ENCODE assay signal across 17 cellular contexts in genomic region chr7:96331233-96331632, GRCh38. TPM values are rescaled to one million over a fixed set of nuclear protein-coding genes. Genes with fewer than 3 reads are reported as not detected.
DNase-seq lines count a peak whose midpoint lies in the region; ATAC-seq, FAIRE-seq and TF ChIP-seq lines count a peak whose summit lies in the region.
"Had no signal": no experiment of that assay in that cellular context is flagged by ENCODE, and none has a peak within 500 bp of the region (broad histone marks: within the 10 kb centered on the region; RNA-seq: fewer than 3 reads in every experiment).

No MANE protein-coding gene starts in this region.

- H3K4me1 Mint-ChIP-seq in activated CD8-positive, alpha-beta T cell treated with anti-CD3 and anti-CD28 coated beads for 36 hours (ENCODE audit: low read depth): no peaks in the 10 kb centered on the region
- peaks cover 4% of the 10 kb centered on the region for H3K4me1 Mint-ChIP-seq in activated naive CD4-positive, alpha-beta T cell treated with anti-CD3 and anti-CD28 coated beads for 36 hours (ENCODE audit: low read depth)
- H3K4me1 Mint-ChIP-seq: GM23338 had no signal

- H3K9me3 ChIP-seq in K562 (replicated peaks; ENCODE audit: control insufficient read depth, insufficient read depth, low read depth, low read length) (no peaks in the 10 kb centered on the region), left lung (no peaks in the 10 kb centered on the region)
- H3K9me3 ChIP-seq: BLaER1 had no signal

- H4K20me1 ChIP-seq in K562 (replicated peaks; ENCODE audit: control insufficient read depth, insufficient read depth, low read length): no peaks in the 10 kb centered on the region
- H4K20me1 ChIP-seq: BLaER1 had no signal

- H3K27ac ChIP-seq in K562 (ENCODE audit: extremely low read depth, low read depth, low read length) (no peak overlapping the region), left lung (no peak overlapping the region)
- H3K27ac ChIP-seq: BLaER1, HL-60 had no signal

- TF ChIP-seq POLR2A in K562 (conservative IDR thresholded peaks at IDR 0.05): no peak

- H2AFZ ChIP-seq in K562 (ENCODE audit: low read depth, low read length): no peak overlapping the region
- H2AFZ ChIP-seq: GM23338 had no signal

- H3K27ac Mint-ChIP-seq in activated CD8-positive, alpha-beta T cell treated with anti-CD3 and anti-CD28 coated beads for 36 hours: no peak overlapping the region
- no peak overlapping the region for H3K27ac Mint-ChIP-seq in activated naive CD4-positive, alpha-beta T cell treated with anti-CD3 and anti-CD28 coated beads for 36 hours
- H3K27ac Mint-ChIP-seq: CD8-positive, alpha-beta T cell; GM23338 had no signal

- no peaks in the 10 kb centered on the region for H3K36me3 Mint-ChIP-seq in activated CD8-positive, alpha-beta T cell treated with anti-CD3 and anti-CD28 coated beads for 36 hours (ENCODE audit: low read depth)
- H3K36me3 Mint-ChIP-seq in activated naive CD4-positive, alpha-beta T cell treated with anti-CD3 and anti-CD28 coated beads for 36 hours (ENCODE audit: low read depth): no peaks in the 10 kb centered on the region
- H3K36me3 Mint-ChIP-seq: CD8-positive, alpha-beta T cell had no signal

- no peaks in the 10 kb centered on the region for H3K9me1 ChIP-seq in K562 (ENCODE audit: control insufficient read depth, insufficient read depth, low read length)

- TF ChIP-seq EP300 in K562 (IDR thresholded peaks at IDR 0.05; ENCODE audit: low read length): no peak

- no peak overlapping the region for H3K4me2 ChIP-seq in K562 (ENCODE audit: insufficient read depth, low read length)
- H3K4me2 ChIP-seq: BLaER1, GM23338 had no signal

- no peaks in the 10 kb centered on the region for H3K9me3 Mint-ChIP-seq in activated CD8-positive, alpha-beta T cell treated with anti-CD3 and anti-CD28 coated beads for 36 hours
- H3K9me3 Mint-ChIP-seq in activated naive CD4-positive, alpha-beta T cell treated with anti-CD3 and anti-CD28 coated beads for 36 hours: no peaks in the 10 kb centered on the region
- H3K9me3 Mint-ChIP-seq: CD8-positive, alpha-beta T cell had no signal

- in situ Hi-C loops in K562 (cut with MboI): no loop called here

- no TSS peak for BruUV-seq in K562 (replicated peaks; lab: Mats Ljungman, UMichigan)

- no peaks in the 10 kb centered on the region for H3K79me2 ChIP-seq in K562 (ENCODE audit: control insufficient read depth, insufficient read depth, low read length)

- peak; percentile 11 for DNase-seq in NCI-H748 (lab: John Stamatoyannopoulos, UW; ENCODE audit: unreplicated experiment)
- DNase-seq in NCI-H748 treated with DMSO at 0.1 percent for 48 hours (lab: John Stamatoyannopoulos, UW): no peak
- peak in 1 of 4 experiments; percentile 20 for DNase-seq in K562 (ENCODE audit: extremely low read depth in 1 of 4, low spot score in 3 of 4)
- no peak for DNase-seq in left lung
- no peak for DNase-seq in NCI-H524 treated with DMSO at 0.1 percent for 48 hours (lab: John Stamatoyannopoulos, UW)
- no peak for DNase-seq in Right ventricle myocardium inferior (ENCODE audit: missing footprints)
- DNase-seq in activated CD8-positive, alpha-beta T cell treated with anti-CD3 and anti-CD28 coated beads for 36 hours: no peak
- no peak for DNase-seq in activated naive CD4-positive, alpha-beta T cell treated with anti-CD3 and anti-CD28 coated beads for 36 hours
- DNase-seq: CD8-positive, alpha-beta T cell; NCI-H1930; NCI-H510A treated with DMSO at 0.1 percent for 48 hours; OCI-M1 had no signal

- POLR2A ChIA-PET in K562 (lab: Yijun Ruan, JAX): no interaction called here
- POLR2A ChIA-PET in activated CD8-positive, alpha-beta T cell treated with anti-CD3 and anti-CD28 coated beads for 36 hours (lab: Charles Lee): no interaction called here

- peaks cover 2% of the 10 kb centered on the region for H3K27me3 Mint-ChIP-seq in activated CD8-positive, alpha-beta T cell treated with anti-CD3 and anti-CD28 coated beads for 36 hours
- no peaks in the 10 kb centered on the region for H3K27me3 Mint-ChIP-seq in activated naive CD4-positive, alpha-beta T cell treated with anti-CD3 and anti-CD28 coated beads for 36 hours (ENCODE audit: low read depth)

- H3K9ac ChIP-seq in K562 (ENCODE audit: insufficient read depth in 1 of 2, low read depth in 2 of 2, low read length in 2 of 2): no peak overlapping the region
- H3K9ac ChIP-seq: BLaER1 had no signal

- CTCF ChIA-PET in K562 (lab: Yijun Ruan, JAX; ENCODE audit: low intra/inter-chr PET ratio): no interaction called here
- CTCF ChIA-PET in activated CD8-positive, alpha-beta T cell treated with anti-CD3 and anti-CD28 coated beads for 36 hours (lab: Charles Lee): no interaction called here
- CTCF ChIA-PET in activated naive CD4-positive, alpha-beta T cell treated with anti-CD3 and anti-CD28 coated beads for 36 hours (lab: Charles Lee): interaction anchor here (0.6 kb wide), 1 partner anchor 693 kb away, joined by 3 read pairs; the partner anchor contains the start of gene DLX5

- H3K27me3 ChIP-seq in K562 (ENCODE audit: control insufficient read depth in 2 of 2, insufficient read depth in 2 of 2, low read length in 2 of 2) (peaks cover 5 to 7% of the 10 kb centered on the region in 2 experiments), left lung (no peaks in the 10 kb centered on the region)
- H3K27me3 ChIP-seq: BLaER1 had no signal

- intact Hi-C loops in K562 (cut with micrococcal nuclease): no loop called here
- intact Hi-C loops in left lung (cut with DNase I): no loop called here
- intact Hi-C loops in Right ventricle myocardium inferior (cut with DNase I): no loop called here
- intact Hi-C loops in activated CD8-positive, alpha-beta T cell treated with anti-CD3 and anti-CD28 coated beads for 36 hours (cut with micrococcal nuclease): no loop called here
- intact Hi-C loops in activated naive CD4-positive, alpha-beta T cell treated with anti-CD3 and anti-CD28 coated beads for 36 hours (cut with micrococcal nuclease): no loop called here

- no peak for TF ChIP-seq CTCF in K562 (IDR thresholded peaks at IDR 0.05 in 2 of 3, conservative IDR thresholded peaks at IDR 0.05 in 1 of 3; ENCODE audit: insufficient read depth in 2 of 3, low read depth in 1 of 3, low read length in 3 of 3)
- no peak for TF ChIP-seq CTCF in left lung (IDR thresholded peaks at IDR 0.05)
- no peak for TF ChIP-seq CTCF in activated CD8-positive, alpha-beta T cell treated with anti-CD3 and anti-CD28 coated beads for 36 hours (IDR thresholded peaks at IDR 0.05)

- no peak for TF ChIP-seq RAD21 in K562 (CRISPR knock-in tag; conservative IDR thresholded peaks at IDR 0.05 in 1 of 2, IDR thresholded peaks at IDR 0.05 in 1 of 2)

- peak; percentile 48 for FAIRE-seq in K562 (lab: Jason Lieb, UNC)
- FAIRE-seq: GM12892 had no signal

- H3K4me3 ChIP-seq in K562 (no peak overlapping the region), left lung (no peak overlapping the region)
- H3K4me3 ChIP-seq: BLaER1, GM23338 had no signal

- H3K4me1 ChIP-seq in K562 (replicated peaks in 1 of 2; ENCODE audit: control insufficient read depth in 2 of 2, insufficient read depth in 2 of 2, low read length in 2 of 2): no peaks in the 10 kb centered on the region; a peak in 1 of 5 replicates
- peaks cover 0 to 17% of the 10 kb centered on the region in 2 donors for H3K4me1 ChIP-seq in left lung
- H3K4me1 ChIP-seq: BLaER1 had no signal

- no peak overlapping the region for H3K4me3 Mint-ChIP-seq in activated CD8-positive, alpha-beta T cell treated with anti-CD3 and anti-CD28 coated beads for 36 hours
- no peak overlapping the region for H3K4me3 Mint-ChIP-seq in activated naive CD4-positive, alpha-beta T cell treated with anti-CD3 and anti-CD28 coated beads for 36 hours
- H3K4me3 Mint-ChIP-seq: CD8-positive, alpha-beta T cell; GM23338 had no signal

- ATAC-seq in K562 (peak; percentile 41; the same call in 2 of the 3 replicates), left lung (peak; percentile 78), Right ventricle myocardium inferior (no peak)
- ATAC-seq in activated CD8-positive, alpha-beta T cell treated with anti-CD3 and anti-CD28 coated beads for 36 hours: no peak
- ATAC-seq: CD8-positive, alpha-beta T cell; GM23338; HCT116 had no signal

- H3K36me3 ChIP-seq in K562 (ENCODE audit: control insufficient read depth, insufficient read depth, low read length) (no peaks in the 10 kb centered on the region), left lung (no peaks in the 10 kb centered on the region)
- H3K36me3 ChIP-seq: BLaER1 had no signal

- 0% methylated on average over 2 of the region's 2 CpGs for WGBS in K562 (ENCODE audit: insufficient coverage, low coverage, missing lambda C conversion rate)

TF ChIP-seq in K562, 482 proteins besides CTCF, POLR2A, EP300 and RAD21 (continues in another document):
- TF ChIP-seq KLF13 (tag; IDR thresholded peaks at IDR 0.05; ENCODE audit: borderline replicate concordance, low read depth): no peak
- TF ChIP-seq ZNF75A (CRISPR knock-in tag; IDR thresholded peaks at IDR 0.05): no peak

RNA-seq across cellular contexts. Expression of gene SLC25A13, which starts 9.3 kb away (rescaled TPM):
- 33.6 and 72.3 TPM in 2 replicates for total RNA-seq in K562 (2011; cell fraction: chromatin; rRNA removed; ENCODE audit: low replicate concordance)
- total RNA-seq in K562 (2011; cell fraction: nucleolus; rRNA removed): 14.5 and 14.9 TPM in 2 replicates
- total RNA-seq in K562 (2011; cell fraction: nucleoplasm; rRNA removed): 22.5 and 24.4 TPM in 2 replicates
- total RNA-seq in K562 (2014; rRNA removed): 47.3 and 53.2 TPM in 2 replicates
- total RNA-seq in K562 (2014; rRNA removed; fragmentation: Illumina TruSeq; extraction: Trizol): 71.3 and 79.1 TPM in 2 replicates
- total RNA-seq in K562 (2015; rRNA removed; fragmentation: Illumina TruSeq; extraction: Trizol): 77.7 and 80.2 TPM in 2 replicates
- total RNA-seq in K562 (2021): 71.2 and 71.5 TPM in 2 replicates
- polyA plus RNA-seq in K562 (2011; rRNA removed): 37.2 and 58.7 TPM in 2 replicates
- 21.6 and 28.7 TPM in 2 replicates for polyA plus RNA-seq in K562 (2011; cell fraction: cytosol; rRNA removed)
- 36.3 and 42.0 TPM in 2 replicates for polyA plus RNA-seq in K562 (2011; cell fraction: nucleus; rRNA removed)
- 45.7 and 55.0 TPM in 2 replicates for polyA plus RNA-seq in K562 (2012)
- polyA plus RNA-seq in K562 (2014; fragmentation: Illumina TruSeq; extraction: Trizol): 60.1 and 61.7 TPM in 2 replicates
- 10 to 100 TPM; 21.4 to 32.2 TPM for polyA plus RNA-seq in K562 (2014; fragmentation: Nextera tagmentation; extraction: Ambion mirVana)
- polyA plus RNA-seq in K562 (2014; rRNA removed): 46.8 and 47.0 TPM in 2 replicates
- polyA minus RNA-seq in K562 (2011; rRNA and poly(A)+ RNA removed): 53.1 and 71.8 TPM in 2 replicates
- 21.8 and 40.8 TPM in 2 replicates for polyA minus RNA-seq in K562 (2011; cell fraction: cytosol; rRNA and poly(A)+ RNA removed)
- polyA minus RNA-seq in K562 (2011; cell fraction: nucleus; rRNA and poly(A)+ RNA removed): 27.9 and 31.2 TPM in 2 replicates
- 10 to 100 TPM; 20.2 to 41.2 TPM for total RNA-seq in left lung
- 10.7 TPM for total RNA-seq in Right ventricle myocardium inferior
- total RNA-seq in activated CD8-positive, alpha-beta T cell treated with anti-CD3 and anti-CD28 coated beads for 36 hours: 1 to 10 TPM; 7.3 to 9.0 TPM
- 1 to 10 TPM; 4.0 to 5.7 TPM for total RNA-seq in activated naive CD4-positive, alpha-beta T cell treated with anti-CD3 and anti-CD28 coated beads for 36 hours

Comparison
In these comparisons a context has a peak if more than half of its experiments do, and no peak if none do; other contexts are left out.
1. ATAC-seq: peak in K562 (single experiment) and left lung (single experiment); none in Right ventricle myocardium inferior (single experiment) and activated CD8-positive, alpha-beta T cell treated with anti-CD3 and anti-CD28 coated beads for 36 hours (single experiment).